In genomic region chr4:24984602-24985532, GRCh38 we compare ENCODE assay signal across 1 cellular context.
TF ChIP-seq lines count a peak whose summit lies in the region.

No MANE protein-coding gene starts in this region.

TF ChIP-seq in SK-N-SH treated with all-trans-retinoic acid at 6 μM for 48 hours, 23 proteins besides CTCF, POLR2A, EP300 and RAD21 (continued from another document):
- no peak for TF ChIP-seq PATZ1 (CRISPR knock-in tag; IDR thresholded peaks at IDR 0.05; ENCODE audit: borderline replicate concordance)
- TF ChIP-seq BACH2 (CRISPR knock-in tag; IDR thresholded peaks at IDR 0.05; ENCODE audit: borderline replicate concordance) = no peak
